ENCODE assay signal across 15 cellular contexts in genomic region chr12:39503445-39503844, GRCh38.
DNase-seq lines count a peak whose midpoint lies in the region; ATAC-seq and TF ChIP-seq lines count a peak whose summit lies in the region.
"Had no signal": no experiment of that assay in that cellular context is flagged by ENCODE, and none has a peak within 500 bp of the region (broad histone marks: within the 10 kb centered on the region; RNA-seq: fewer than 3 reads in every experiment).

No MANE protein-coding gene starts in this region.

- H3K9me2 ChIP-seq in GM23338 (ENCODE audit: insufficient read depth), result 0 out of 2 replicates have a peak, but pooled peaks cover 3% of the 10 kb centered on the region

- H3K4me1 Mint-ChIP-seq in GM23338, result peaks cover 11% of the 10 kb centered on the region

- no peaks in the 10 kb centered on the region for H3K79me2 ChIP-seq in GM23338 (replicated peaks; ENCODE audit: insufficient read depth)

- H3K36me3 ChIP-seq in GM23338 (ENCODE audit: insufficient read depth) (no peaks in the 10 kb centered on the region), H7 (replicated peaks; ENCODE audit: control insufficient read depth, insufficient read depth, low read length) (no peaks in the 10 kb centered on the region)
- H3K36me3 ChIP-seq: prostate gland had no signal

- no peak overlapping the region for H3K27ac Mint-ChIP-seq in GM23338
- H3K27ac Mint-ChIP-seq: activated T-cell treated with anti-CD3 and anti-CD28 coated beads, Interleukin-2, amount 50 U/mL, for 24 hours had no signal

- H3K27me3 ChIP-seq in GM23338 (ENCODE audit: insufficient read depth) (no peaks in the 10 kb centered on the region), H7 (ENCODE audit: control insufficient read depth, insufficient read depth, low read length) (no peaks in the 10 kb centered on the region)

- no peak overlapping the region for H3K27ac ChIP-seq in GM23338 (ENCODE audit: low read depth)
- H3K27ac ChIP-seq: prostate gland had no signal

- no peak overlapping the region for H3K4me3 Mint-ChIP-seq in GM23338
- H3K4me3 Mint-ChIP-seq: activated T-cell treated with anti-CD3 and anti-CD28 coated beads, Interleukin-2, amount 50 U/mL, for 24 hours had no signal

- intact Hi-C loops in left ventricle myocardium superior (cut with micrococcal nuclease), result no loop called here

- H4K20me1 ChIP-seq in GM23338 (replicated peaks; ENCODE audit: insufficient read depth), result no peaks in the 10 kb centered on the region

- no peaks in the 10 kb centered on the region for H3K9me3 Mint-ChIP-seq in GM23338
- H3K9me3 Mint-ChIP-seq: activated T-cell treated with anti-CD3 and anti-CD28 coated beads, Interleukin-2, amount 50 U/mL, for 24 hours had no signal

- peaks cover 2% of the 10 kb centered on the region for H3K27me3 Mint-ChIP-seq in GM23338 (ENCODE audit: insufficient read depth, low read depth, poor library complexity)
- H3K27me3 Mint-ChIP-seq: activated T-cell treated with anti-CD3 and anti-CD28 coated beads, Interleukin-2, amount 50 U/mL, for 24 hours had no signal

- H3K36me3 Mint-ChIP-seq in GM23338 (ENCODE audit: low read depth), result no peaks in the 10 kb centered on the region

- no peak overlapping the region for H2AFZ ChIP-seq in GM23338

- TF ChIP-seq CTCF in GM23338 (conservative IDR thresholded peaks at IDR 0.05; ENCODE audit: low read depth in 2 of 2), result peak in 1 of 2 experiments; percentile 33; a peak in 2 of 4 replicates

- DNase-seq in GM23338 (ENCODE audit: low spot score) (peak; percentile 10), fibroblast of gingiva (ENCODE audit: low read depth) (peak; percentile 27), skeletal muscle cell (ENCODE audit: low read depth) (peak; percentile 14), H7 (no peak), left ventricle myocardium superior (no peak), cerebellar nuclear complex (lab: John Stamatoyannopoulos, UW) (no peak)
- DNase-seq: activated CD4-positive, alpha-beta T cell treated with anti-CD3 and anti-CD28 coated beads for 1 hour; activated T-cell treated with anti-CD3 and anti-CD28 coated beads, Interleukin-2, amount 50 U/mL, for 24 hours; anterior cingulate cortex; mucosa of descending colon; NCI-H2029; NK-92 treated with Interleukin-12 subunit alpha and Interleukin-12 subunit beta, amount 100 ng/mL, for 24 hours; substantia nigra had no signal

- H3F3A ChIP-seq in GM23338 (replicated peaks; ENCODE audit: low read depth), result no peaks in the 10 kb centered on the region

- H3K4me1 ChIP-seq in GM23338 (ENCODE audit: insufficient read depth), result 0 out of 2 replicates have a peak, but pooled peaks cover 5% of the 10 kb centered on the region
- H3K4me1 ChIP-seq: prostate gland had no signal

- peak; percentile 33; the same call in 2 of the 3 replicates for ATAC-seq in GM23338
- ATAC-seq in SK-N-SH treated with all-trans-retinoic acid at 6 μM for 48 hours, result peak; percentile 54; the same call in 2 of the 3 replicates
- ATAC-seq in left ventricle myocardium superior, result no peak
- ATAC-seq: mucosa of descending colon had no signal

- no peak overlapping the region for H3K4me2 ChIP-seq in GM23338

- no peak overlapping the region for H3K4me3 ChIP-seq in GM23338
- no peak overlapping the region for H3K4me3 ChIP-seq in skeletal muscle cell (ENCODE audit: low read depth, low read length)
- H3K4me3 ChIP-seq in H7 (ENCODE audit: insufficient read depth, low read depth, low read length), result no peak overlapping the region
- H3K4me3 ChIP-seq: mucosa of descending colon, prostate gland had no signal

TF ChIP-seq in GM23338, 12 proteins besides CTCF, POLR2A, EP300 and RAD21 (continues in another document):
- no peak for TF ChIP-seq JUNB (IDR thresholded peaks at IDR 0.05; ENCODE audit: unreplicated experiment)
- no peak for TF ChIP-seq REST (IDR thresholded peaks at IDR 0.05; ENCODE audit: unreplicated experiment)
- no peak for TF ChIP-seq STAT1 (IDR thresholded peaks at IDR 0.05; ENCODE audit: unreplicated experiment)
- TF ChIP-seq ZNF331 (CRISPR knock-in tag; IDR thresholded peaks at IDR 0.05; ENCODE audit: low read depth), result no peak
- TF ChIP-seq POLR2AphosphoS5 (IDR thresholded peaks at IDR 0.05; ENCODE audit: low read depth), result no peak
- TF ChIP-seq EZH2 (IDR thresholded peaks at IDR 0.05; ENCODE audit: low read depth, unreplicated experiment), result no peak
- TF ChIP-seq ETS1 (IDR thresholded peaks at IDR 0.05), result no peak
- TF ChIP-seq ZNF114 (CRISPR knock-in tag; IDR thresholded peaks at IDR 0.05), result no peak

TF ChIP-seq in SK-N-SH treated with all-trans-retinoic acid at 6 μM for 48 hours, 23 proteins besides CTCF, POLR2A, EP300 and RAD21:
- TF ChIP-seq ARNTL (CRISPR knock-in tag; IDR thresholded peaks at IDR 0.05; ENCODE audit: borderline replicate concordance, low read depth) (no peak), ZNF8 (CRISPR knock-in tag; IDR thresholded peaks at IDR 0.05) (no peak), GLIS3 (CRISPR knock-in tag; IDR thresholded peaks at IDR 0.05) (no peak), SNAI2 (CRISPR knock-in tag; IDR thresholded peaks at IDR 0.05) (no peak), CSRNP3 (CRISPR knock-in tag; IDR thresholded peaks at IDR 0.05) (no peak), OSR1 (CRISPR knock-in tag; IDR thresholded peaks at IDR 0.05) (no peak), PATZ1 (CRISPR knock-in tag; IDR thresholded peaks at IDR 0.05; ENCODE audit: borderline replicate concordance) (no peak)
TF ChIP-seq in SK-N-SH treated with all-trans-retinoic acid at 6 μM for 48 hours: peak in this region for 0.

Comparison
In these comparisons a context has a peak if more than half of its experiments do, and no peak if none do; other contexts are left out.
1. DNase-seq: peak in GM23338 (single experiment), fibroblast of gingiva (single experiment) and skeletal muscle cell (single experiment); none in H7 (single experiment), left ventricle myocardium superior (single experiment) and cerebellar nuclear complex (0 of 2).